ENCODE assay signal across 2 cellular contexts in genomic region chr16:1090620-1091587, GRCh38.
TF ChIP-seq lines count a peak whose summit lies in the region.

No MANE protein-coding gene starts in this region.

TF ChIP-seq in HepG2, 621 proteins besides CTCF, POLR2A, EP300 and RAD21 (continues in another document):
- TF ChIP-seq SAP130 (CRISPR knock-in tag; IDR thresholded peaks at IDR 0.05; ENCODE audit: low read depth) = peak; percentile 88
- peak; percentile 72 for TF ChIP-seq SRSF1 (optimal IDR thresholded peaks at IDR 0.05; ENCODE audit: low read depth, low read length)
- TF ChIP-seq MEF2D (CRISPR knock-in tag; IDR thresholded peaks at IDR 0.05) = peak; percentile 89
- 0 out of 2 replicates have a peak, but pooled peaks have one; percentile 32 for TF ChIP-seq ZBTB42 (CRISPR knock-in tag; IDR thresholded peaks at IDR 0.05)
- 0 out of 2 replicates have a peak, but pooled peaks have one; percentile 35 for TF ChIP-seq FOXK1 (CRISPR knock-in tag; IDR thresholded peaks at IDR 0.05; ENCODE audit: borderline replicate concordance, low read depth)
- TF ChIP-seq ZNF670 (CRISPR knock-in tag; IDR thresholded peaks at IDR 0.05; ENCODE audit: borderline replicate concordance) = no peak
- peak; percentile 49; the same call in 1 of the 2 replicates for TF ChIP-seq ZNF263 (CRISPR knock-in tag; IDR thresholded peaks at IDR 0.05)
- peak; percentile 96 for TF ChIP-seq PRPF4 (IDR thresholded peaks at IDR 0.05; ENCODE audit: low read depth, low read length, poor library complexity, severe bottlenecking)
- peak; percentile 57 for TF ChIP-seq GATAD1 (CRISPR knock-in tag; IDR thresholded peaks at IDR 0.05)
- peak; percentile 75; the same call in 1 of the 2 replicates for TF ChIP-seq ELF3 (CRISPR knock-in tag; IDR thresholded peaks at IDR 0.05)
- 0 out of 2 replicates have a peak, but pooled peaks have one; percentile 29 for TF ChIP-seq FOSL2 (CRISPR knock-in tag; IDR thresholded peaks at IDR 0.05)
- TF ChIP-seq RERE (CRISPR knock-in tag; IDR thresholded peaks at IDR 0.05; ENCODE audit: low read depth) = no peak; the same call in 1 of the 2 replicates
- TF ChIP-seq PHB2 (IDR thresholded peaks at IDR 0.05; ENCODE audit: partially characterized antibody) = no peak
- TF ChIP-seq KDM4B (CRISPR knock-in tag; IDR thresholded peaks at IDR 0.05) = peak; percentile 19; the same call in 1 of the 2 replicates
- peak; percentile 19; the same call in 1 of the 2 replicates for TF ChIP-seq HDAC2 (CRISPR knock-in tag; IDR thresholded peaks at IDR 0.05)
- 0 out of 2 replicates have a peak, but pooled peaks have one; percentile 54 for TF ChIP-seq ZSCAN31 (CRISPR knock-in tag; IDR thresholded peaks at IDR 0.05; ENCODE audit: low read depth)
- peak; percentile 45; the same call in 1 of the 2 replicates for TF ChIP-seq NFKBIZ (CRISPR knock-in tag; IDR thresholded peaks at IDR 0.05)
- TF ChIP-seq NFE2L2 (IDR thresholded peaks at IDR 0.05; ENCODE audit: low read length) = no peak
- TF ChIP-seq ZNF224 (CRISPR knock-in tag; IDR thresholded peaks at IDR 0.05) = 0 out of 2 replicates have a peak, but pooled peaks have one; percentile 49
- 0 out of 2 replicates have a peak, but pooled peaks have one; percentile 26 for TF ChIP-seq GMEB1 (CRISPR knock-in tag; IDR thresholded peaks at IDR 0.05; ENCODE audit: borderline replicate concordance)
- TF ChIP-seq ZNF703 (CRISPR knock-in tag; IDR thresholded peaks at IDR 0.05; ENCODE audit: borderline replicate concordance) = no peak
- TF ChIP-seq ZNF121 (CRISPR knock-in tag; IDR thresholded peaks at IDR 0.05) = peak; percentile 11
- TF ChIP-seq HINFP (CRISPR knock-in tag; IDR thresholded peaks at IDR 0.05; ENCODE audit: low read depth) = peak; percentile 48; the same call in 1 of the 2 replicates

TF ChIP-seq in K562, 482 proteins besides CTCF, POLR2A, EP300 and RAD21:
- TF ChIP-seq THAP7 (CRISPR knock-in tag; IDR thresholded peaks at IDR 0.05) = no peak
- peak; percentile 69 for TF ChIP-seq EGR1 (conservative IDR thresholded peaks at IDR 0.05)
- TF ChIP-seq TAF9B (IDR thresholded peaks at IDR 0.05; ENCODE audit: partially characterized antibody) = no peak
- TF ChIP-seq REST (CRISPR knock-in tag; IDR thresholded peaks at IDR 0.05; ENCODE audit: low read depth) = no peak
- no peak for TF ChIP-seq ZNF384 (IDR thresholded peaks at IDR 0.05; ENCODE audit: low read depth, low read length)
- 0 out of 2 replicates have a peak, but pooled peaks have one; percentile 11 for TF ChIP-seq USF1 (CRISPR knock-in tag; IDR thresholded peaks at IDR 0.05)
- no peak for TF ChIP-seq TEAD1 (CRISPR knock-in tag; IDR thresholded peaks at IDR 0.05)
- 0 out of 2 replicates have a peak, but pooled peaks have one; percentile 23 for TF ChIP-seq VEZF1 (CRISPR knock-in tag; IDR thresholded peaks at IDR 0.05)
